Comparison of ENCODE assay signal across 8 cellular contexts in the genomic region with DNA sequence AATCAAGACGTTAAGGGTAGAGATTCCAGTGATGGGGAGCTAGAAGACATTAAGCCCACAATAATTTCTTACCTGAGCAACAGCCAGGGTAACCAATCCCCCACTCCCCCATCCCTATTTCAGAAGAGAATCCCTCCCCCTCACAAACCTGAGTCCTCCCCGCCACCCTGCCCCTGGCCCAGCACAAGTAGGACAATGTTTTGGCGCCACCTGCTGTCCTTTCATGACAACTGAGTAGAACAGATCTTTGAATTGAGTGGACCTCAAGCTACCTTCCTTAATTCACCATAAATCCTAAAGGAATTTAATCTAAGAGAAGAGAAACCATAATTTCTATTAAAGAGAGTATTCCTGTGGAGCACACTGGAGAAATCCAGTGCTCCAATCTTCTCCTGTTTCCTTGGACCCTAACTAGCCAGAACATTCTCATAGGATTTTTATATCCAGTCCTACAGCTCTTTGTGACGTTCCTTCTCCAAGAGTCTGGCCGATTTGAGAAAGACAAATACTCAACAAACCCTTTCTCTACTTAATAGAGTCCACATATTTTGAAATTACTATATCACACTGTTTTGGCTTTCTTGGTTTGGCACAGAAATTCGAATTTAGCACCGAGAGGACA. TPM values are rescaled to one million over a fixed set of nuclear protein-coding genes. Genes with fewer than 3 reads are reported as not detected.
DNase-seq lines count a peak whose midpoint lies in the region; ATAC-seq and TF ChIP-seq lines count a peak whose summit lies in the region.

No MANE protein-coding gene starts in this region.

- no peak overlapping the region for H3K4me3 ChIP-seq in epithelial cell of esophagus (ENCODE audit: low read length)

- peaks cover 7% of the 10 kb centered on the region for H3K4me1 Mint-ChIP-seq in activated CD8-positive, alpha-beta memory T cell treated with anti-CD3 and anti-CD28 coated beads, Interleukin-2, amount 10 ng/mL, durations not matched to agents 7 days and 5 days
- peaks cover 27% of the 10 kb centered on the region for H3K4me1 Mint-ChIP-seq in stimulated activated naive CD8-positive, alpha-beta T cell treated with anti-CD3 and anti-CD28 coated beads, Interleukin-15, amount 100 ng/mL, for 72 hours

- no peaks in the 10 kb centered on the region for H3K36me3 Mint-ChIP-seq in activated CD8-positive, alpha-beta memory T cell treated with anti-CD3 and anti-CD28 coated beads, Interleukin-2, amount 10 ng/mL, durations not matched to agents 7 days and 5 days

- DNase-seq in activated CD4-positive, CD25-positive, alpha-beta regulatory T cell (lab: John Stamatoyannopoulos, UW), result peak; percentile 5 to 43 (median 26)
- DNase-seq in NCI-H2227 treated with DMSO at 0.1 percent for 48 hours (lab: John Stamatoyannopoulos, UW) (peak; percentile 25), epithelial cell of esophagus (ENCODE audit: low read depth) (peak; percentile 67), myocyte (ENCODE audit: low read depth) (peak; percentile 69)
- peak; percentile 69 for DNase-seq in activated CD8-positive, alpha-beta memory T cell treated with anti-CD3 and anti-CD28 coated beads, Interleukin-2, amount 10 ng/mL, durations not matched to agents 7 days and 5 days
- DNase-seq in stimulated activated naive CD8-positive, alpha-beta T cell treated with anti-CD3 and anti-CD28 coated beads, Interleukin-15, amount 100 ng/mL, for 72 hours, result peak; percentile 50 to 55

- no peak for ATAC-seq in activated CD4-positive, CD25-positive, alpha-beta regulatory T cell treated with anti-CD3 and anti-CD28 coated beads, Interleukin-2, amount 50 U/mL, for 24 hours
- ATAC-seq in activated CD8-positive, alpha-beta memory T cell treated with anti-CD3 and anti-CD28 coated beads, Interleukin-2, amount 10 ng/mL, durations not matched to agents 7 days and 5 days, result peak; percentile 49
- no peak for ATAC-seq in stimulated activated naive CD8-positive, alpha-beta T cell treated with anti-CD3 and anti-CD28 coated beads, Interleukin-15, amount 100 ng/mL, for 72 hours
- no peak for ATAC-seq in GM18505 (IDR thresholded peaks at IDR 0.05; ENCODE audit: unreplicated experiment)

- H3K27me3 Mint-ChIP-seq in activated CD8-positive, alpha-beta memory T cell treated with anti-CD3 and anti-CD28 coated beads, Interleukin-2, amount 10 ng/mL, durations not matched to agents 7 days and 5 days, result no peaks in the 10 kb centered on the region
- H3K27me3 Mint-ChIP-seq in stimulated activated naive CD8-positive, alpha-beta T cell treated with anti-CD3 and anti-CD28 coated beads, Interleukin-15, amount 100 ng/mL, for 72 hours, result no peaks in the 10 kb centered on the region

- CTCF ChIA-PET in activated CD8-positive, alpha-beta memory T cell treated with anti-CD3 and anti-CD28 coated beads, Interleukin-2, amount 10 ng/mL, durations not matched to agents 7 days and 5 days (lab: Charles Lee), result interaction anchor here (0.7 to 10.6 kb wide), 28 partner anchors 9 to 232 kb away, joined by 3 to 141 read pairs (median 4); a partner anchor contains a TSS

- H3K27ac Mint-ChIP-seq in activated CD8-positive, alpha-beta memory T cell treated with anti-CD3 and anti-CD28 coated beads, Interleukin-2, amount 10 ng/mL, durations not matched to agents 7 days and 5 days, result no peak overlapping the region
- H3K27ac Mint-ChIP-seq in stimulated activated naive CD8-positive, alpha-beta T cell treated with anti-CD3 and anti-CD28 coated beads, Interleukin-15, amount 100 ng/mL, for 72 hours, result no peak overlapping the region

- no peaks in the 10 kb centered on the region for H3K9me3 Mint-ChIP-seq in activated CD8-positive, alpha-beta memory T cell treated with anti-CD3 and anti-CD28 coated beads, Interleukin-2, amount 10 ng/mL, durations not matched to agents 7 days and 5 days (ENCODE audit: low read depth)
- H3K9me3 Mint-ChIP-seq in stimulated activated naive CD8-positive, alpha-beta T cell treated with anti-CD3 and anti-CD28 coated beads, Interleukin-15, amount 100 ng/mL, for 72 hours, result no peaks in the 10 kb centered on the region

- no peak for TF ChIP-seq POLR2A in GM18505 (IDR thresholded peaks at IDR 0.05; ENCODE audit: borderline replicate concordance, extremely low read depth, insufficient read depth, insufficient read length)

- peak; percentile 78 for TF ChIP-seq CTCF in epithelial cell of esophagus (IDR thresholded peaks at IDR 0.05; ENCODE audit: insufficient read depth, low read depth, low read length, missing control alignments)

- H3K4me3 Mint-ChIP-seq in activated CD8-positive, alpha-beta memory T cell treated with anti-CD3 and anti-CD28 coated beads, Interleukin-2, amount 10 ng/mL, durations not matched to agents 7 days and 5 days, result no peak overlapping the region
- H3K4me3 Mint-ChIP-seq in stimulated activated naive CD8-positive, alpha-beta T cell treated with anti-CD3 and anti-CD28 coated beads, Interleukin-15, amount 100 ng/mL, for 72 hours, result no peak overlapping the region

RNA-seq across cellular contexts. Expression of a gene that starts 41.1 kb away (rescaled TPM):
- 10 to 100 TPM; 14.4 to 19.4 TPM for total RNA-seq in activated CD8-positive, alpha-beta memory T cell treated with anti-CD3 and anti-CD28 coated beads, Interleukin-2, amount 10 ng/mL, durations not matched to agents 7 days and 5 days
- total RNA-seq in myocyte, result 13.6 and 14.3 TPM in 2 replicates
- polyA plus RNA-seq in myocyte (2012), result 5.5 TPM

RNA-seq across cellular contexts. Expression of a gene that starts 50.3 kb away (rescaled TPM):
- total RNA-seq in activated CD8-positive, alpha-beta memory T cell treated with anti-CD3 and anti-CD28 coated beads, Interleukin-2, amount 10 ng/mL, durations not matched to agents 7 days and 5 days, result 1 to 10 TPM; 2.6 to 3.2 TPM
- total RNA-seq in myocyte, result 0.26 TPM in 1 of 2 replicates, not detected in the other
- polyA plus RNA-seq in myocyte (2012), result 0.90 TPM

RNA-seq across cellular contexts. Expression of a gene that starts 57.2 kb away (rescaled TPM):
- 10 to 100 TPM; 66.9 to 72.0 TPM for total RNA-seq in activated CD8-positive, alpha-beta memory T cell treated with anti-CD3 and anti-CD28 coated beads, Interleukin-2, amount 10 ng/mL, durations not matched to agents 7 days and 5 days
- 28.9 and 35.2 TPM in 2 replicates for total RNA-seq in myocyte
- 50.0 TPM for polyA plus RNA-seq in myocyte (2012)

RNA-seq across cellular contexts. Expression of a gene that starts 58.5 kb away (rescaled TPM):
- total RNA-seq in activated CD8-positive, alpha-beta memory T cell treated with anti-CD3 and anti-CD28 coated beads, Interleukin-2, amount 10 ng/mL, durations not matched to agents 7 days and 5 days, result 100 to 1,000 TPM in 1 of 2 experiments, 10 to 100 TPM in 1; 95.8 to 110 TPM
- total RNA-seq in myocyte, result 68.9 and 76.6 TPM in 2 replicates
- 95.8 TPM for polyA plus RNA-seq in myocyte (2012)

RNA-seq across cellular contexts. Expression of a gene that starts 58.8 kb away (rescaled TPM):
- total RNA-seq in activated CD8-positive, alpha-beta memory T cell treated with anti-CD3 and anti-CD28 coated beads, Interleukin-2, amount 10 ng/mL, durations not matched to agents 7 days and 5 days, result not detected
- total RNA-seq in myocyte, result not detected in 2 replicates
- polyA plus RNA-seq in myocyte (2012), result not detected
